Comparison of ENCODE assay signal across 1 cellular context in genomic region chr11:46718155-46719019, GRCh38.
A peak's percentile ranks its signal among the peaks of the same experiment; 100 is the strongest.
TF ChIP-seq lines count a peak whose summit lies in the region.

No MANE protein-coding gene starts in this region.

TF ChIP-seq in HepG2, 621 proteins besides CTCF, POLR2A, EP300 and RAD21 (continued from another document and continues in another):
- TF ChIP-seq HMGXB4 (CRISPR knock-in tag; IDR thresholded peaks at IDR 0.05; ENCODE audit: borderline replicate concordance in 1 of 2, low read depth in 1 of 2) (peak; percentile 50 to 76; a peak in 2 of 4 replicates), MYC (CRISPR knock-in tag; IDR thresholded peaks at IDR 0.05; ENCODE audit: borderline replicate concordance) (peak; percentile 82; the same call in 1 of the 2 replicates), MYPOP (CRISPR knock-in tag; IDR thresholded peaks at IDR 0.05) (peak; percentile 63), NFYB (CRISPR knock-in tag; IDR thresholded peaks at IDR 0.05) (peak; percentile 15; the same call in 1 of the 2 replicates), ZNF563 (CRISPR knock-in tag; IDR thresholded peaks at IDR 0.05) (0 out of 2 replicates have a peak, but pooled peaks have one; percentile 70), ZNF816 (CRISPR knock-in tag; IDR thresholded peaks at IDR 0.05; ENCODE audit: borderline replicate concordance) (no peak; the same call in 1 of the 2 replicates), ZNF225 (CRISPR knock-in tag; IDR thresholded peaks at IDR 0.05) (no peak), GTF3A (CRISPR knock-in tag; conservative IDR thresholded peaks at IDR 0.05) (0 out of 2 replicates have a peak, but pooled peaks have one; percentile 14), KLF9 (CRISPR knock-in tag; IDR thresholded peaks at IDR 0.05; ENCODE audit: low read depth) (peak; percentile 30; the same call in 1 of the 2 replicates), ZNF292 (CRISPR knock-in tag; IDR thresholded peaks at IDR 0.05; ENCODE audit: borderline replicate concordance, low read depth) (0 out of 2 replicates have a peak, but pooled peaks have one; percentile 50), SALL2 (CRISPR knock-in tag; IDR thresholded peaks at IDR 0.05) (peak; percentile 36; the same call in 1 of the 2 replicates), HDAC6 (IDR thresholded peaks at IDR 0.05; ENCODE audit: low read depth, low read length) (no peak), ZNF136 (CRISPR knock-in tag; IDR thresholded peaks at IDR 0.05; ENCODE audit: low read depth) (no peak), ZNF878 (CRISPR knock-in tag; IDR thresholded peaks at IDR 0.05) (no peak; the same call in 1 of the 2 replicates), CEBPG (CRISPR knock-in tag; IDR thresholded peaks at IDR 0.05) (peak; percentile 51), AHR (CRISPR knock-in tag; IDR thresholded peaks at IDR 0.05) (0 out of 2 replicates have a peak, but pooled peaks have one; percentile 31), ZNF720 (CRISPR knock-in tag; IDR thresholded peaks at IDR 0.05) (no peak), ZNF839 (CRISPR knock-in tag; IDR thresholded peaks at IDR 0.05; ENCODE audit: borderline replicate concordance) (no peak), SP1 (IDR thresholded peaks at IDR 0.05) (no peak), SP1 (CRISPR knock-in tag; IDR thresholded peaks at IDR 0.05) (peak; percentile 45; the same call in 1 of the 2 replicates), HES4 (CRISPR knock-in tag; IDR thresholded peaks at IDR 0.05; ENCODE audit: borderline replicate concordance) (no peak), ZNF747 (CRISPR knock-in tag; IDR thresholded peaks at IDR 0.05; ENCODE audit: borderline replicate concordance) (peak; percentile 59; the same call in 1 of the 2 replicates), ZNF749 (CRISPR knock-in tag; IDR thresholded peaks at IDR 0.05; ENCODE audit: borderline replicate concordance) (peak; percentile 84; the same call in 1 of the 2 replicates), ELF3 (CRISPR knock-in tag; IDR thresholded peaks at IDR 0.05) (peak; percentile 95), ZBTB2 (CRISPR knock-in tag; IDR thresholded peaks at IDR 0.05; ENCODE audit: low read depth) (no peak; the same call in none of the 2 replicates), U2AF2 (IDR thresholded peaks at IDR 0.05; ENCODE audit: low read depth, low read length) (no peak), ZBTB39 (CRISPR knock-in tag; IDR thresholded peaks at IDR 0.05) (peak; percentile 98), ZNF678 (CRISPR knock-in tag; IDR thresholded peaks at IDR 0.05) (no peak), FOXA1 (IDR thresholded peaks at IDR 0.05) (peak; percentile 65), FOXA1 (CRISPR knock-in tag; IDR thresholded peaks at IDR 0.05) (peak; percentile 97), GLI4 (CRISPR knock-in tag; IDR thresholded peaks at IDR 0.05; ENCODE audit: borderline replicate concordance) (0 out of 2 replicates have a peak, but pooled peaks have one; percentile 26), ZKSCAN1 (IDR thresholded peaks at IDR 0.05; ENCODE audit: low read length) (no peak), TOPORS (CRISPR knock-in tag; IDR thresholded peaks at IDR 0.05) (no peak)
- TF ChIP-seq, protein P1, sequence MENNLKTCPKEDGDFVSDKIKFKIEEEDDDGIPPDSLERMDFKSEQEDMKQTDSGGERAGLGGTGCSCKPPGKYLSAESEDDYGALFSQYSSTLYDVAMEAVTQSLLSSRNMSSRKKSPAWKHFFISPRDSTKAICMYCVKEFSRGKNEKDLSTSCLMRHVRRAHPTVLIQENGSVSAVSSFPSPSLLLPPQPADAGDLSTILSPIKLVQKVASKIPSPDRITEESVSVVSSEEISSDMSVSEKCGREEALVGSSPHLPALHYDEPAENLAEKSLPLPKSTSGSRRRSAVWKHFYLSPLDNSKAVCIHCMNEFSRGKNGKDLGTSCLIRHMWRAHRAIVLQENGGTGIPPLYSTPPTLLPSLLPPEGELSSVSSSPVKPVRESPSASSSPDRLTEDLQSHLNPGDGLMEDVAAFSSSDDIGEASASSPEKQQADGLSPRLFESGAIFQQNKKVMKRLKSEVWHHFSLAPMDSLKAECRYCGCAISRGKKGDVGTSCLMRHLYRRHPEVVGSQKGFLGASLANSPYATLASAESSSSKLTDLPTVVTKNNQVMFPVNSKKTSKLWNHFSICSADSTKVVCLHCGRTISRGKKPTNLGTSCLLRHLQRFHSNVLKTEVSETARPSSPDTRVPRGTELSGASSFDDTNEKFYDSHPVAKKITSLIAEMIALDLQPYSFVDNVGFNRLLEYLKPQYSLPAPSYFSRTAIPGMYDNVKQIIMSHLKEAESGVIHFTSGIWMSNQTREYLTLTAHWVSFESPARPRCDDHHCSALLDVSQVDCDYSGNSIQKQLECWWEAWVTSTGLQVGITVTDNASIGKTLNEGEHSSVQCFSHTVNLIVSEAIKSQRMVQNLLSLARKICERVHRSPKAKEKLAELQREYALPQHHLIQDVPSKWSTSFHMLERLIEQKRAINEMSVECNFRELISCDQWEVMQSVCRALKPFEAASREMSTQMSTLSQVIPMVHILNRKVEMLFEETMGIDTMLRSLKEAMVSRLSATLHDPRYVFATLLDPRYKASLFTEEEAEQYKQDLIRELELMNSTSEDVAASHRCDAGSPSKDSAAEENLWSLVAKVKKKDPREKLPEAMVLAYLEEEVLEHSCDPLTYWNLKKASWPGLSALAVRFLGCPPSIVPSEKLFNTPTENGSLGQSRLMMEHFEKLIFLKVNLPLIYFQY (CRISPR knock-in tag; IDR thresholded peaks at IDR 0.05; ENCODE audit: borderline replicate concordance) = peak; percentile 68; the same call in 1 of the 2 replicates
- TF ChIP-seq, protein P2, sequence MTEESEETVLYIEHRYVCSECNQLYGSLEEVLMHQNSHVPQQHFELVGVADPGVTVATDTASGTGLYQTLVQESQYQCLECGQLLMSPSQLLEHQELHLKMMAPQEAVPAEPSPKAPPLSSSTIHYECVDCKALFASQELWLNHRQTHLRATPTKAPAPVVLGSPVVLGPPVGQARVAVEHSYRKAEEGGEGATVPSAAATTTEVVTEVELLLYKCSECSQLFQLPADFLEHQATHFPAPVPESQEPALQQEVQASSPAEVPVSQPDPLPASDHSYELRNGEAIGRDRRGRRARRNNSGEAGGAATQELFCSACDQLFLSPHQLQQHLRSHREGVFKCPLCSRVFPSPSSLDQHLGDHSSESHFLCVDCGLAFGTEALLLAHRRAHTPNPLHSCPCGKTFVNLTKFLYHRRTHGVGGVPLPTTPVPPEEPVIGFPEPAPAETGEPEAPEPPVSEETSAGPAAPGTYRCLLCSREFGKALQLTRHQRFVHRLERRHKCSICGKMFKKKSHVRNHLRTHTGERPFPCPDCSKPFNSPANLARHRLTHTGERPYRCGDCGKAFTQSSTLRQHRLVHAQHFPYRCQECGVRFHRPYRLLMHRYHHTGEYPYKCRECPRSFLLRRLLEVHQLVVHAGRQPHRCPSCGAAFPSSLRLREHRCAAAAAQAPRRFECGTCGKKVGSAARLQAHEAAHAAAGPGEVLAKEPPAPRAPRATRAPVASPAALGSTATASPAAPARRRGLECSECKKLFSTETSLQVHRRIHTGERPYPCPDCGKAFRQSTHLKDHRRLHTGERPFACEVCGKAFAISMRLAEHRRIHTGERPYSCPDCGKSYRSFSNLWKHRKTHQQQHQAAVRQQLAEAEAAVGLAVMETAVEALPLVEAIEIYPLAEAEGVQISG (CRISPR knock-in tag; IDR thresholded peaks at IDR 0.05) = peak; percentile 98
- TF ChIP-seq, protein P3, sequence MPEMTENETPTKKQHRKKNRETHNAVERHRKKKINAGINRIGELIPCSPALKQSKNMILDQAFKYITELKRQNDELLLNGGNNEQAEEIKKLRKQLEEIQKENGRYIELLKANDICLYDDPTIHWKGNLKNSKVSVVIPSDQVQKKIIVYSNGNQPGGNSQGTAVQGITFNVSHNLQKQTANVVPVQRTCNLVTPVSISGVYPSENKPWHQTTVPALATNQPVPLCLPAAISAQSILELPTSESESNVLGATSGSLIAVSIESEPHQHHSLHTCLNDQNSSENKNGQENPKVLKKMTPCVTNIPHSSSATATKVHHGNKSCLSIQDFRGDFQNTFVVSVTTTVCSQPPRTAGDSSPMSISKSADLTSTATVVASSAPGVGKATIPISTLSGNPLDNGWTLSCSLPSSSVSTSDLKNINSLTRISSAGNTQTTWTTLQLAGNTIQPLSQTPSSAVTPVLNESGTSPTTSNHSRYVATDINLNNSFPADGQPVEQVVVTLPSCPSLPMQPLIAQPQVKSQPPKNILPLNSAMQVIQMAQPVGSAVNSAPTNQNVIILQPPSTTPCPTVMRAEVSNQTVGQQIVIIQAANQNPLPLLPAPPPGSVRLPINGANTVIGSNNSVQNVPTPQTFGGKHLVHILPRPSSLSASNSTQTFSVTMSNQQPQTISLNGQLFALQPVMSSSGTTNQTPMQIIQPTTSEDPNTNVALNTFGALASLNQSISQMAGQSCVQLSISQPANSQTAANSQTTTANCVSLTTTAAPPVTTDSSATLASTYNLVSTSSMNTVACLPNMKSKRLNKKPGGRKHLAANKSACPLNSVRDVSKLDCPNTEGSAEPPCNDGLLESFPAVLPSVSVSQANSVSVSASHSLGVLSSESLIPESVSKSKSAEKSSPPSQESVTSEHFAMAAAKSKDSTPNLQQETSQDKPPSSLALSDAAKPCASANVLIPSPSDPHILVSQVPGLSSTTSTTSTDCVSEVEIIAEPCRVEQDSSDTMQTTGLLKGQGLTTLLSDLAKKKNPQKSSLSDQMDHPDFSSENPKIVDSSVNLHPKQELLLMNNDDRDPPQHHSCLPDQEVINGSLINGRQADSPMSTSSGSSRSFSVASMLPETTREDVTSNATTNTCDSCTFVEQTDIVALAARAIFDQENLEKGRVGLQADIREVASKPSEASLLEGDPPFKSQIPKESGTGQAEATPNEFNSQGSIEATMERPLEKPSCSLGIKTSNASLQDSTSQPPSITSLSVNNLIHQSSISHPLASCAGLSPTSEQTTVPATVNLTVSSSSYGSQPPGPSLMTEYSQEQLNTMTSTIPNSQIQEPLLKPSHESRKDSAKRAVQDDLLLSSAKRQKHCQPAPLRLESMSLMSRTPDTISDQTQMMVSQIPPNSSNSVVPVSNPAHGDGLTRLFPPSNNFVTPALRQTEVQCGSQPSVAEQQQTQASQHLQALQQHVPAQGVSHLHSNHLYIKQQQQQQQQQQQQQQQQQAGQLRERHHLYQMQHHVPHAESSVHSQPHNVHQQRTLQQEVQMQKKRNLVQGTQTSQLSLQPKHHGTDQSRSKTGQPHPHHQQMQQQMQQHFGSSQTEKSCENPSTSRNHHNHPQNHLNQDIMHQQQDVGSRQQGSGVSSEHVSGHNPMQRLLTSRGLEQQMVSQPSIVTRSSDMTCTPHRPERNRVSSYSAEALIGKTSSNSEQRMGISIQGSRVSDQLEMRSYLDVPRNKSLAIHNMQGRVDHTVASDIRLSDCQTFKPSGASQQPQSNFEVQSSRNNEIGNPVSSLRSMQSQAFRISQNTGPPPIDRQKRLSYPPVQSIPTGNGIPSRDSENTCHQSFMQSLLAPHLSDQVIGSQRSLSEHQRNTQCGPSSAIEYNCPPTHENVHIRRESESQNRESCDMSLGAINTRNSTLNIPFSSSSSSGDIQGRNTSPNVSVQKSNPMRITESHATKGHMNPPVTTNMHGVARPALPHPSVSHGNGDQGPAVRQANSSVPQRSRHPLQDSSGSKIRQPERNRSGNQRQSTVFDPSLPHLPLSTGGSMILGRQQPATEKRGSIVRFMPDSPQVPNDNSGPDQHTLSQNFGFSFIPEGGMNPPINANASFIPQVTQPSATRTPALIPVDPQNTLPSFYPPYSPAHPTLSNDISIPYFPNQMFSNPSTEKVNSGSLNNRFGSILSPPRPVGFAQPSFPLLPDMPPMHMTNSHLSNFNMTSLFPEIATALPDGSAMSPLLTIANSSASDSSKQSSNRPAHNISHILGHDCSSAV (CRISPR knock-in tag; IDR thresholded peaks at IDR 0.05; ENCODE audit: borderline replicate concordance) = no peak
- TF ChIP-seq, protein P4, sequence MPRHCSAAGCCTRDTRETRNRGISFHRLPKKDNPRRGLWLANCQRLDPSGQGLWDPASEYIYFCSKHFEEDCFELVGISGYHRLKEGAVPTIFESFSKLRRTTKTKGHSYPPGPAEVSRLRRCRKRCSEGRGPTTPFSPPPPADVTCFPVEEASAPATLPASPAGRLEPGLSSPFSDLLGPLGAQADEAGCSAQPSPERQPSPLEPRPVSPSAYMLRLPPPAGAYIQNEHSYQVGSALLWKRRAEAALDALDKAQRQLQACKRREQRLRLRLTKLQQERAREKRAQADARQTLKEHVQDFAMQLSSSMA (CRISPR knock-in tag; IDR thresholded peaks at IDR 0.05) = peak; percentile 47; the same call in 1 of the 2 replicates
